ENCODE assay signal across 31 cellular contexts in genomic region chr16:89164847-89165684, GRCh38. TPM values are rescaled to one million over a fixed set of nuclear protein-coding genes. Genes with fewer than 3 reads are reported as not detected.
"Had no signal": no experiment of that assay in that cellular context is flagged by ENCODE, and none has a peak within 500 bp of the region (broad histone marks: within the 10 kb centered on the region; RNA-seq: fewer than 3 reads in every experiment).

No MANE protein-coding gene starts in this region.

- H3K9me3 ChIP-seq: gastroesophageal sphincter, heart right ventricle, left lung, pancreas, thoracic aorta, tibial nerve, upper lobe of left lung had no signal

- H3K36me3 ChIP-seq: gastroesophageal sphincter, heart right ventricle, left lung, pancreas, thoracic aorta, tibial nerve, upper lobe of left lung had no signal

- H3K27ac Mint-ChIP-seq: endodermal cell; stimulated activated naive B cell treated with anti-CD40 and anti-IgM and Interleukin-4, amounts not matched to agents 10 μg/mL and 1 μg/mL and 100 μg/mL, for 72 hours; stimulated activated naive CD8-positive, alpha-beta T cell treated with anti-CD3 and anti-CD28 coated beads, Interleukin-15, Interleukin-2, amounts not matched to agents 100 ng/mL and 50 ng/mL, for 24 hours had no signal

- DNase-seq: dorsolateral prefrontal cortex; effector CD4-positive, alpha-beta T cell; endodermal cell; heart right ventricle; hippocampal formation; left cardiac atrium; left lung; naive thymus-derived CD8-positive, alpha-beta T cell; occipital lobe; retina; stimulated activated CD4-positive, alpha-beta T cell treated with anti-CD3 and anti-CD28 coated beads, Interleukin-2, amount 100 ng/mL, for 24 hours; stimulated activated CD4-positive, alpha-beta T cell treated with anti-CD3 and anti-CD28 coated beads, Interleukin-4, amount 100 ng/mL, for 4 hours; stimulated activated naive B cell treated with anti-CD40 and anti-IgM and Interleukin-4, amounts not matched to agents 10 μg/mL and 1 μg/mL and 100 μg/mL, for 72 hours had no signal

- H3K27me3 Mint-ChIP-seq: naive thymus-derived CD8-positive, alpha-beta T cell; stimulated activated naive CD8-positive, alpha-beta T cell treated with anti-CD3 and anti-CD28 coated beads, Interleukin-15, Interleukin-2, amounts not matched to agents 100 ng/mL and 50 ng/mL, for 24 hours had no signal

- H3K27ac ChIP-seq: dorsolateral prefrontal cortex, epithelial cell of prostate, gastroesophageal sphincter, heart right ventricle, left lung, pancreas, thoracic aorta, upper lobe of left lung had no signal

- H3K4me1 ChIP-seq: pancreas had no signal

- H3K4me1 Mint-ChIP-seq: endodermal cell had no signal

- H3K9me3 Mint-ChIP-seq: endodermal cell; naive thymus-derived CD8-positive, alpha-beta T cell; nephron progenitor cell; stimulated activated naive B cell treated with anti-CD40 and anti-IgM and Interleukin-4, amounts not matched to agents 10 μg/mL and 1 μg/mL and 100 μg/mL, for 72 hours; stimulated activated naive CD8-positive, alpha-beta T cell treated with anti-CD3 and anti-CD28 coated beads, Interleukin-15, Interleukin-2, amounts not matched to agents 100 ng/mL and 50 ng/mL, for 24 hours had no signal

- H3K4me3 Mint-ChIP-seq: endodermal cell; naive thymus-derived CD8-positive, alpha-beta T cell; nephron progenitor cell; stimulated activated naive B cell treated with anti-CD40 and anti-IgM and Interleukin-4, amounts not matched to agents 10 μg/mL and 1 μg/mL and 100 μg/mL, for 72 hours; stimulated activated naive CD8-positive, alpha-beta T cell treated with anti-CD3 and anti-CD28 coated beads, Interleukin-15, Interleukin-2, amounts not matched to agents 100 ng/mL and 50 ng/mL, for 24 hours had no signal

- H3K4me2 ChIP-seq: smooth muscle cell had no signal

- ATAC-seq: esophagus mucosa; gastroesophageal sphincter; heart right ventricle; left cardiac atrium; left lung; naive thymus-derived CD8-positive, alpha-beta T cell; pancreas; sciatic nerve; stimulated activated naive B cell treated with anti-CD40 and anti-IgM and Interleukin-4, amounts not matched to agents 10 μg/mL and 1 μg/mL and 100 μg/mL, for 72 hours had no signal

- H3K36me3 Mint-ChIP-seq: naive thymus-derived CD8-positive, alpha-beta T cell; stimulated activated naive B cell treated with anti-CD40 and anti-IgM and Interleukin-4, amounts not matched to agents 10 μg/mL and 1 μg/mL and 100 μg/mL, for 72 hours had no signal

- FAIRE-seq: colon, islet of Langerhans, pancreas, urothelium cell line had no signal

- H3K4me3 ChIP-seq: dorsolateral prefrontal cortex, gastroesophageal sphincter, heart right ventricle, left lung, pancreas, smooth muscle cell, thoracic aorta, tibial nerve, upper lobe of left lung had no signal

RNA-seq across cellular contexts. Expression of gene CDH15, which starts 6.5 kb away (rescaled TPM):
- total RNA-seq: esophagus mucosa; lower leg skin; mesenteric fat pad; naive thymus-derived CD8-positive, alpha-beta T cell had no signal
- polyA plus RNA-seq: naive thymus-derived CD8-positive, alpha-beta T cell had no signal

RNA-seq across cellular contexts. Expression of gene SLC22A31, which starts 35.3 kb away (rescaled TPM):
- total RNA-seq: esophagus mucosa; gastroesophageal sphincter; lung microvascular endothelial cell; myocyte; naive thymus-derived CD8-positive, alpha-beta T cell; occipital lobe; smooth muscle cell had no signal
- polyA plus RNA-seq: naive thymus-derived CD8-positive, alpha-beta T cell had no signal
